28 cellular contexts compared by ENCODE assay signal in the genomic region with DNA sequence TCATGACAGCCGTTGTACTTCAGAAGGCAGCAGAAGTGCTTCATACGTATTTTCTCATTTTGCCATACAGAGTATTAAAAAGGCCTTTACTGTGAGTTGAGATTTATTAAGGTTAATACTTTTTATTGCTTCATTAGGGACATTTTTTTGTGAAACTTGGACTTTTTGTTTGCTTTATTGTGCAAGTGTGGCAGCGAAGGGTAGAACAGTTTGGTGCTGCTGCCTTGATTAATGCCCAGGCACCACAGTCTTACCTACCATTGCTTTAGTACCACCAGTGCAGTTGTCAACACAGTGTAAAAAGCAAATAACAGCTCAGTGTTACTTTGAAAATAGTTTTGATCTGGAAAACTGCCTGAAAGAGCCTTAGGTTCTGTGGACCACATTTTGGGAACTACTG.
"Had no signal": no experiment of that assay in that cellular context is flagged by ENCODE, and none has a peak within 500 bp of the region (broad histone marks: within the 10 kb centered on the region; RNA-seq: fewer than 3 reads in every experiment).

No MANE protein-coding gene starts in this region.

- H3K27ac ChIP-seq: neural progenitor cell, ovary, parathyroid adenoma, psoas muscle, skin epidermis, spleen, suprapubic skin, testis, tibial artery, transverse colon, upper lobe of right lung, uterus had no signal

- H3K27me3 ChIP-seq: neural progenitor cell, ovary, spleen, suprapubic skin, testis, tibial artery, transverse colon, upper lobe of right lung, uterus had no signal

- DNase-seq: naive thymus-derived CD4-positive, alpha-beta T cell; natural killer cell; occipital lobe; ovary; posterior cingulate gyrus; psoas muscle; spleen; stimulated activated CD4-positive, alpha-beta T cell treated with anti-CD3 and anti-CD28 coated beads, Interleukin-12 subunit alpha, Interleukin-12 subunit beta, amount 100 ng/mL, for 4 hours; stimulated activated CD4-positive, alpha-beta T cell treated with anti-CD3 and anti-CD28 coated beads, Interleukin-1b, Interleukin-23, amount 100 ng/mL, for 48 hours; stimulated activated CD4-positive, alpha-beta T cell treated with anti-CD3 and anti-CD28 coated beads, Interleukin-4, amount 100 ng/mL, for 1 hour; stimulated activated CD4-positive, alpha-beta T cell treated with anti-CD3 and anti-CD28 coated beads, Interleukin-4, amount 100 ng/mL, for 4 hours; stimulated activated CD8-positive, alpha-beta memory T cell treated with anti-CD3 and anti-CD28 coated beads, Interleukin-4, amount 100 ng/mL, for 48 hours; stimulated activated naive CD4-positive, alpha-beta T cell; stimulated activated naive CD8-positive, alpha-beta T cell treated with anti-CD3 and anti-CD28 coated beads, Interleukin-15, amount 100 ng/mL, for 72 hours; stimulated activated naive CD8-positive, alpha-beta T cell treated with anti-CD3 and anti-CD28 coated beads, Interleukin-15, Interleukin-2, amounts not matched to agents 100 U/mL and 50 U/mL, for 24 hours; substantia nigra; testis; tibial artery; transverse colon; upper lobe of right lung; uterus had no signal

- H3K4me1 ChIP-seq: neural progenitor cell, parathyroid adenoma, psoas muscle, spleen, suprapubic skin, testis, tibial artery, upper lobe of right lung, uterus had no signal

- ATAC-seq: naive thymus-derived CD4-positive, alpha-beta T cell; natural killer cell; psoas muscle; sciatic nerve; stimulated activated memory B cell treated with anti-CD40 and anti-IgM and Interleukin-4, amounts not matched to agents 10 μg/mL and 1 μg/mL and 100 μg/mL, for 72 hours; stimulated activated naive CD8-positive, alpha-beta T cell treated with anti-CD3 and anti-CD28 coated beads, Interleukin-15, amount 100 ng/mL, for 72 hours; stimulated activated naive CD8-positive, alpha-beta T cell treated with anti-CD3 and anti-CD28 coated beads, Interleukin-15, Interleukin-2, amounts not matched to agents 100 U/mL and 50 U/mL, for 24 hours; upper lobe of right lung had no signal

- H3K4me3 ChIP-seq: neural progenitor cell, ovary, psoas muscle, skin epidermis, smooth muscle cell, spleen, suprapubic skin, testis, tibial artery, transverse colon, upper lobe of right lung, uterus had no signal

- H3K9me3 ChIP-seq: ovary, psoas muscle, spleen, suprapubic skin, testis, tibial artery, transverse colon, upper lobe of right lung, uterus had no signal
